In genomic region chr16:30356401-30357084, GRCh38 we compare ENCODE assay signal across 1 cellular context.
TF ChIP-seq lines count a peak whose summit lies in the region.

No MANE protein-coding gene starts in this region.

TF ChIP-seq in endothelial cell of umbilical vein, 7 proteins besides CTCF, POLR2A, EP300 and RAD21:
- no peak for TF ChIP-seq MYC (IDR thresholded peaks at IDR 0.05; ENCODE audit: low read depth, low read length)
- no peak for TF ChIP-seq FOS (IDR thresholded peaks at IDR 0.05; ENCODE audit: borderline replicate concordance, insufficient read depth, low read length)
- TF ChIP-seq GATA2 (IDR thresholded peaks at IDR 0.05; ENCODE audit: insufficient read depth, insufficient read length, low read depth, low read length) = no peak
- TF ChIP-seq POLR2AphosphoS5 (IDR thresholded peaks at IDR 0.05; ENCODE audit: insufficient read depth, low read depth, low read length) = no peak
- TF ChIP-seq JUN (IDR thresholded peaks at IDR 0.05; ENCODE audit: borderline replicate concordance, insufficient read depth, insufficient read length, low read depth) = no peak
- no peak for TF ChIP-seq MAX (IDR thresholded peaks at IDR 0.05; ENCODE audit: insufficient read depth, insufficient read length)
- no peak for TF ChIP-seq EZH2 (IDR thresholded peaks at IDR 0.05; ENCODE audit: borderline replicate concordance, low read depth, low read length, severe bottlenecking)
